In genomic region chr22:27684856-27685255, GRCh38 we compare ENCODE assay signal across 16 cellular contexts.
"Had no signal": no experiment of that assay in that cellular context is flagged by ENCODE, and none has a peak within 500 bp of the region (broad histone marks: within the 10 kb centered on the region; RNA-seq: fewer than 3 reads in every experiment).

No MANE protein-coding gene starts in this region.

- H3K9ac ChIP-seq: SK-N-SH had no signal

- H3K4me3 ChIP-seq: colonic mucosa, pancreas, spleen, suprapubic skin had no signal

- H3K36me3 ChIP-seq: colonic mucosa, pancreas, spleen, suprapubic skin had no signal

- H3K27ac ChIP-seq: colonic mucosa, pancreas, spleen, suprapubic skin, VCaP had no signal

- H3K4me2 ChIP-seq: SK-N-SH had no signal

- H3K9me3 ChIP-seq: colonic mucosa, pancreas, SK-N-SH, suprapubic skin had no signal

- H3K4me1 ChIP-seq: colonic mucosa, pancreas, suprapubic skin had no signal

- H3K27me3 ChIP-seq: colonic mucosa, pancreas, spleen, suprapubic skin had no signal

- DNase-seq: activated CD4-positive, alpha-beta memory T cell treated with anti-CD3 and anti-CD28 coated beads, Interleukin-2, amount 10 ng/mL, durations not matched to agents 7 days and 5 days; activated gamma-delta T cell treated with Interleukin-2 at 50 U/mL for 16 hours; activated naive CD8-positive, alpha-beta T cell treated with anti-CD3 and anti-CD28 coated beads, Interleukin-2, amount 10 ng/mL, durations not matched to agents 7 days and 5 days; activated T-cell treated with anti-CD3 and anti-CD28 coated beads, Interleukin-2, amount 50 U/mL, for 72 hours; colonic mucosa; effector CD8-positive, alpha-beta T cell; immature natural killer cell; left colon; pancreas; SK-N-SH; spleen; stimulated activated CD4-positive, alpha-beta T cell treated with anti-CD3 and anti-CD28 coated beads, Interleukin-2, amount 100 ng/mL, for 24 hours; stimulated activated naive B cell treated with anti-CD40 and anti-IgM and Interleukin-4, amounts not matched to agents 10 μg/mL and 1 μg/mL and 100 μg/mL, for 72 hours; T-helper 1 cell had no signal

- ATAC-seq: activated T-cell treated with anti-CD3 and anti-CD28 coated beads, Interleukin-2, amount 50 U/mL, for 72 hours; left colon; pancreas; stimulated activated naive B cell treated with anti-CD40 and anti-IgM and Interleukin-4, amounts not matched to agents 10 μg/mL and 1 μg/mL and 100 μg/mL, for 72 hours had no signal
